1 cellular context compared by ENCODE assay signal in the genomic region with DNA sequence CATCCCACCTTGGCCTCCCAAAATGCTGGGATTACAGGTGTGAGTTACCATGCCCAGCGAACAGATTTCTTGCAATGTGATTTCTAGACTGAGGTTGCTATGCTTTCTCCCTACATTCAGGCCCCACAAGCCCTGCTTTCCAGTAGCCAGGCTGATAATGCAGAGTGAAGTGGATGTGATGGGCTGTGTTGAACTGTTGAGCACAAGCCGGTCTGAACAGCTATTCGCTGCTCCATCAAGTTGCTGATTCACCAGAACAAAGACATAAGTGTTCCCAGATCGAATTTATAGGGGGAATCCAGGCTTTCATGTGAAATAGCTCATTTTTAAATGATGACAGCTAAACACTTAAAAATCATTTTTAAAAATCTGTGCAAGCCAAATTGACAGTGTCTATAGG.
TF ChIP-seq lines count a peak whose summit lies in the region.

No MANE protein-coding gene starts in this region.

TF ChIP-seq in SK-N-SH treated with all-trans-retinoic acid at 6 μM for 48 hours, 23 proteins besides CTCF, POLR2A, EP300 and RAD21 (continued from another document):
- no peak for TF ChIP-seq TCF4 (CRISPR knock-in tag; IDR thresholded peaks at IDR 0.05; ENCODE audit: borderline replicate concordance)
- TF ChIP-seq RARB (CRISPR knock-in tag; IDR thresholded peaks at IDR 0.05), result no peak
- no peak for TF ChIP-seq ZFP30 (CRISPR knock-in tag; IDR thresholded peaks at IDR 0.05)
- TF ChIP-seq, protein P1, sequence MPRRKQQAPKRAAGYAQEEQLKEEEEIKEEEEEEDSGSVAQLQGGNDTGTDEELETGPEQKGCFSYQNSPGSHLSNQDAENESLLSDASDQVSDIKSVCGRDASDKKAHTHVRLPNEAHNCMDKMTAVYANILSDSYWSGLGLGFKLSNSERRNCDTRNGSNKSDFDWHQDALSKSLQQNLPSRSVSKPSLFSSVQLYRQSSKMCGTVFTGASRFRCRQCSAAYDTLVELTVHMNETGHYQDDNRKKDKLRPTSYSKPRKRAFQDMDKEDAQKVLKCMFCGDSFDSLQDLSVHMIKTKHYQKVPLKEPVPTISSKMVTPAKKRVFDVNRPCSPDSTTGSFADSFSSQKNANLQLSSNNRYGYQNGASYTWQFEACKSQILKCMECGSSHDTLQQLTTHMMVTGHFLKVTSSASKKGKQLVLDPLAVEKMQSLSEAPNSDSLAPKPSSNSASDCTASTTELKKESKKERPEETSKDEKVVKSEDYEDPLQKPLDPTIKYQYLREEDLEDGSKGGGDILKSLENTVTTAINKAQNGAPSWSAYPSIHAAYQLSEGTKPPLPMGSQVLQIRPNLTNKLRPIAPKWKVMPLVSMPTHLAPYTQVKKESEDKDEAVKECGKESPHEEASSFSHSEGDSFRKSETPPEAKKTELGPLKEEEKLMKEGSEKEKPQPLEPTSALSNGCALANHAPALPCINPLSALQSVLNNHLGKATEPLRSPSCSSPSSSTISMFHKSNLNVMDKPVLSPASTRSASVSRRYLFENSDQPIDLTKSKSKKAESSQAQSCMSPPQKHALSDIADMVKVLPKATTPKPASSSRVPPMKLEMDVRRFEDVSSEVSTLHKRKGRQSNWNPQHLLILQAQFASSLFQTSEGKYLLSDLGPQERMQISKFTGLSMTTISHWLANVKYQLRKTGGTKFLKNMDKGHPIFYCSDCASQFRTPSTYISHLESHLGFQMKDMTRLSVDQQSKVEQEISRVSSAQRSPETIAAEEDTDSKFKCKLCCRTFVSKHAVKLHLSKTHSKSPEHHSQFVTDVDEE (CRISPR knock-in tag; IDR thresholded peaks at IDR 0.05), result no peak
- no peak for TF ChIP-seq ARNTL (CRISPR knock-in tag; IDR thresholded peaks at IDR 0.05; ENCODE audit: borderline replicate concordance, low read depth)
- no peak for TF ChIP-seq ZC3H10 (CRISPR knock-in tag; IDR thresholded peaks at IDR 0.05)
- no peak for TF ChIP-seq ISL1 (CRISPR knock-in tag; IDR thresholded peaks at IDR 0.05)
- TF ChIP-seq ZFP3 (CRISPR knock-in tag; IDR thresholded peaks at IDR 0.05), result no peak
- no peak for TF ChIP-seq ZNF70 (CRISPR knock-in tag; IDR thresholded peaks at IDR 0.05)
- no peak for TF ChIP-seq ESRRG (CRISPR knock-in tag; IDR thresholded peaks at IDR 0.05)
